Comparison of ENCODE assay signal across 7 cellular contexts in genomic region chr6:42251911-42252637, GRCh38. TPM values are rescaled to one million over a fixed set of nuclear protein-coding genes. Genes with fewer than 3 reads are reported as not detected.
DNase-seq lines count a peak whose midpoint lies in the region; ATAC-seq, FAIRE-seq and TF ChIP-seq lines count a peak whose summit lies in the region.

No MANE protein-coding gene starts in this region.

- H3K4me3 ChIP-seq in HEK293 (ENCODE audit: low read depth, low read length) (no peak overlapping the region), gastroesophageal sphincter (no peak overlapping the region), skeletal muscle tissue (ENCODE audit: low read length in 3 of 3) (peak overlapping the region in 2 of 3 donors; percentile 6 to 35)

- POLR2A ChIA-PET in HEK293 (lab: Yijun Ruan, JAX), result no interaction called here

- H3K36me3 ChIP-seq in HEK293 (ENCODE audit: control insufficient read depth in 2 of 2, insufficient read depth in 1 of 2, low read length in 2 of 2) (peaks cover 0 to 17% of the 10 kb centered on the region in 2 experiments; a peak in 1 of 3 replicates), gastroesophageal sphincter (peaks cover 0 to 77% of the 10 kb centered on the region in 2 donors), skeletal muscle tissue (ENCODE audit: control insufficient read depth in 3 of 3, insufficient read depth in 3 of 3, low read length in 3 of 3) (peaks cover 0 to 7% (median 5%) of the 10 kb centered on the region in 3 donors)

- ATAC-seq in gastroesophageal sphincter, result peak; percentile 66
- ATAC-seq in GM21526 (IDR thresholded peaks at IDR 0.05; ENCODE audit: low FRiP score, unreplicated experiment), result no peak

- peak; percentile 73 for DNase-seq in RPMI7951 (ENCODE audit: low read depth)
- no peak for DNase-seq in frontal cortex (ENCODE audit: low spot score in 2 of 2)
- no peak for DNase-seq in activated naive CD4-positive, alpha-beta T cell treated with Interleukin-2 at 50 U/mL for 16 hours

- H3K9me3 ChIP-seq in HEK293 (ENCODE audit: control insufficient read depth, insufficient read depth, low read depth, low read length), result no peaks in the 10 kb centered on the region
- no peaks in the 10 kb centered on the region for H3K9me3 ChIP-seq in gastroesophageal sphincter
- no peaks in the 10 kb centered on the region for H3K9me3 ChIP-seq in skeletal muscle tissue (ENCODE audit: control insufficient read depth in 3 of 3, low read length in 3 of 3)

- no peak for TF ChIP-seq CTCF in HEK293 (tag by site-specific recombination; IDR thresholded peaks at IDR 0.05)
- TF ChIP-seq CTCF in gastroesophageal sphincter (IDR thresholded peaks at IDR 0.05), result no peak

- no peak for TF ChIP-seq POLR2A in gastroesophageal sphincter (IDR thresholded peaks at IDR 0.05)

- TF ChIP-seq EP300 in gastroesophageal sphincter (IDR thresholded peaks at IDR 0.05), result no peak

- H3K27me3 ChIP-seq in gastroesophageal sphincter, result no peaks in the 10 kb centered on the region
- no peaks in the 10 kb centered on the region for H3K27me3 ChIP-seq in skeletal muscle tissue (ENCODE audit: control insufficient read depth in 3 of 3, insufficient read depth in 3 of 3, low read length in 3 of 3)

- H3K27ac ChIP-seq in HEK293 (ENCODE audit: extremely low read depth, low read depth, low read length) (no peak overlapping the region), gastroesophageal sphincter (peak overlapping the region in 3 of 4 donors; percentile 37 to 69 (median 61)), skeletal muscle tissue (ENCODE audit: low read depth, low read length) (peak overlapping the region; percentile 63)

- FAIRE-seq in frontal cortex (lab: Jason Lieb, UNC), result no peak

- peak overlapping the region in 1 of 3 donors; percentile 16 for H3K9ac ChIP-seq in skeletal muscle tissue (ENCODE audit: low read depth in 1 of 3, low read length in 3 of 3)

- CTCF ChIA-PET in HEK293 (lab: Yijun Ruan, JAX), result interaction anchor here (1.1 to 1.8 kb wide), 3 partner anchors 280 to 295 kb away, joined by 3 to 8 read pairs (median 4); no protein-coding TSS in a partner anchor

- H3K4me1 ChIP-seq in HEK293 (ENCODE audit: control insufficient read depth, insufficient read depth, low read length) (peaks cover 10% of the 10 kb centered on the region), gastroesophageal sphincter (peaks cover 0 to 24% (median 6%) of the 10 kb centered on the region in 3 donors), skeletal muscle tissue (ENCODE audit: control insufficient read depth in 3 of 3, insufficient read depth in 3 of 3, low read length in 3 of 3) (peaks cover 13 to 25% (median 21%) of the 10 kb centered on the region in 3 donors)

- 20% methylated on average over 2 to 5 of the region's 9 CpGs for WGBS in gastroesophageal sphincter (ENCODE audit: low coverage in 1 of 2), 2 donors

TF ChIP-seq in HEK293, 187 proteins besides CTCF, POLR2A, EP300 and RAD21 (continues in another document):
- TF ChIP-seq ZBTB44 (tag by site-specific recombination; IDR thresholded peaks at IDR 0.05) (0 out of 2 replicates have a peak, but pooled peaks have one; percentile 32), SP7 (tag by site-specific recombination; IDR thresholded peaks at IDR 0.05) (peak; percentile 47), BCL11A (tag by site-specific recombination; IDR thresholded peaks at IDR 0.05; ENCODE audit: low read depth) (no peak), EGR2 (tag by site-specific recombination; IDR thresholded peaks at IDR 0.05; ENCODE audit: low read depth) (peak; percentile 77), ZNF555 (tag by site-specific recombination; conservative IDR thresholded peaks at IDR 0.05) (no peak), ZNF549 (tag by site-specific recombination; IDR thresholded peaks at IDR 0.05) (no peak), ZFP69B (tag by site-specific recombination; IDR thresholded peaks at IDR 0.05) (peak; percentile 44; the same call in 1 of the 2 replicates), GLIS2 (tag by site-specific recombination; IDR thresholded peaks at IDR 0.05) (peak; percentile 26; the same call in 1 of the 2 replicates), HOXC10 (CRISPR knock-in tag; IDR thresholded peaks at IDR 0.05) (0 out of 2 replicates have a peak, but pooled peaks have one; percentile 65), ZFHX2 (tag by site-specific recombination; conservative IDR thresholded peaks at IDR 0.05) (peak; percentile 81), ZNF302 (tag by site-specific recombination; IDR thresholded peaks at IDR 0.05; ENCODE audit: low read depth) (no peak), IKZF3 (tag by site-specific recombination; IDR thresholded peaks at IDR 0.05) (peak; percentile 48; the same call in 1 of the 2 replicates), HOXD13 (CRISPR knock-in tag; IDR thresholded peaks at IDR 0.05; ENCODE audit: borderline replicate concordance) (0 out of 2 replicates have a peak, but pooled peaks have one; percentile 34), ZNF692 (tag by site-specific recombination; IDR thresholded peaks at IDR 0.05) (peak; percentile 65)
- TF ChIP-seq, protein P1, sequence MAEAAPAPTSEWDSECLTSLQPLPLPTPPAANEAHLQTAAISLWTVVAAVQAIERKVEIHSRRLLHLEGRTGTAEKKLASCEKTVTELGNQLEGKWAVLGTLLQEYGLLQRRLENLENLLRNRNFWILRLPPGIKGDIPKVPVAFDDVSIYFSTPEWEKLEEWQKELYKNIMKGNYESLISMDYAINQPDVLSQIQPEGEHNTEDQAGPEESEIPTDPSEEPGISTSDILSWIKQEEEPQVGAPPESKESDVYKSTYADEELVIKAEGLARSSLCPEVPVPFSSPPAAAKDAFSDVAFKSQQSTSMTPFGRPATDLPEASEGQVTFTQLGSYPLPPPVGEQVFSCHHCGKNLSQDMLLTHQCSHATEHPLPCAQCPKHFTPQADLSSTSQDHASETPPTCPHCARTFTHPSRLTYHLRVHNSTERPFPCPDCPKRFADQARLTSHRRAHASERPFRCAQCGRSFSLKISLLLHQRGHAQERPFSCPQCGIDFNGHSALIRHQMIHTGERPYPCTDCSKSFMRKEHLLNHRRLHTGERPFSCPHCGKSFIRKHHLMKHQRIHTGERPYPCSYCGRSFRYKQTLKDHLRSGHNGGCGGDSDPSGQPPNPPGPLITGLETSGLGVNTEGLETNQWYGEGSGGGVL (tag by site-specific recombination; IDR thresholded peaks at IDR 0.05), result peak; percentile 67
- TF ChIP-seq, protein P2, sequence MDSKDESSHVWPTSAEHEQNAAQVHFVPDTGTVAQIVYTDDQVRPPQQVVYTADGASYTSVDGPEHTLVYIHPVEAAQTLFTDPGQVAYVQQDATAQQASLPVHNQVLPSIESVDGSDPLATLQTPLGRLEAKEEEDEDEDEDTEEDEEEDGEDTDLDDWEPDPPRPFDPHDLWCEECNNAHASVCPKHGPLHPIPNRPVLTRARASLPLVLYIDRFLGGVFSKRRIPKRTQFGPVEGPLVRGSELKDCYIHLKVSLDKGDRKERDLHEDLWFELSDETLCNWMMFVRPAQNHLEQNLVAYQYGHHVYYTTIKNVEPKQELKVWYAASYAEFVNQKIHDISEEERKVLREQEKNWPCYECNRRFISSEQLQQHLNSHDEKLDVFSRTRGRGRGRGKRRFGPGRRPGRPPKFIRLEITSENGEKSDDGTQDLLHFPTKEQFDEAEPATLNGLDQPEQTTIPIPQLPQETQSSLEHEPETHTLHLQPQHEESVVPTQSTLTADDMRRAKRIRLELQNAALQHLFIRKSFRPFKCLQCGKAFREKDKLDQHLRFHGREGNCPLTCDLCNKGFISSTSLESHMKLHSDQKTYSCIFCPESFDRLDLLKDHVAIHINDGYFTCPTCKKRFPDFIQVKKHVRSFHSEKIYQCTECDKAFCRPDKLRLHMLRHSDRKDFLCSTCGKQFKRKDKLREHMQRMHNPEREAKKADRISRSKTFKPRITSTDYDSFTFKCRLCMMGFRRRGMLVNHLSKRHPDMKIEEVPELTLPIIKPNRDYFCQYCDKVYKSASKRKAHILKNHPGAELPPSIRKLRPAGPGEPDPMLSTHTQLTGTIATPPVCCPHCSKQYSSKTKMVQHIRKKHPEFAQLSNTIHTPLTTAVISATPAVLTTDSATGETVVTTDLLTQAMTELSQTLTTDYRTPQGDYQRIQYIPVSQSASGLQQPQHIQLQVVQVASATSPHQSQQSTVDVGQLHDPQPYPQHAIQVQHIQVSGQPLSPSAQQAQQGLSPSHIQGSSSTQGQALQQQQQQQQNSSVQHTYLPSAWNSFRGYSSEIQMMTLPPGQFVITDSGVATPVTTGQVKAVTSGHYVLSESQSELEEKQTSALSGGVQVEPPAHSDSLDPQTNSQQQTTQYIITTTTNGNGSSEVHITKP (tag by site-specific recombination; IDR thresholded peaks at IDR 0.05), result peak; percentile 90

RNA-seq across cellular contexts. Expression of gene MRPS10, which starts 34.4 kb away (rescaled TPM):
- total RNA-seq in RPMI7951 (2014; rRNA removed; shearing (Covaris generic)), result 65.0 and 72.9 TPM in 2 replicates
- total RNA-seq in gastroesophageal sphincter (10 to 100 TPM; 29.2 to 45.1 (median 34.8) TPM), skeletal muscle tissue (45.9 TPM), frontal cortex (51.4 TPM)

RNA-seq across cellular contexts. Expression of gene GUCA1B, which starts 57.3 kb away (rescaled TPM):
- 0.39 TPM in 1 of 2 replicates, not detected in the other for total RNA-seq in RPMI7951 (2014; rRNA removed; shearing (Covaris generic))
- 1 to 10 TPM in 1 of 4 donors, under 1 TPM in 2, not detected in 1; 0.62 to 1.8 (median 0.81) TPM for total RNA-seq in gastroesophageal sphincter
- 1.6 TPM for total RNA-seq in skeletal muscle tissue
- 0.41 TPM for total RNA-seq in frontal cortex

Comparison
In these comparisons a context has a peak if more than half of its experiments do, and no peak if none do; other contexts are left out.
1. H3K4me3 ChIP-seq: peak in skeletal muscle tissue (2 of 3); none in HEK293 (single experiment) and gastroesophageal sphincter (0 of 2).